ENCODE assay signal across 8 cellular contexts in the genomic region with DNA sequence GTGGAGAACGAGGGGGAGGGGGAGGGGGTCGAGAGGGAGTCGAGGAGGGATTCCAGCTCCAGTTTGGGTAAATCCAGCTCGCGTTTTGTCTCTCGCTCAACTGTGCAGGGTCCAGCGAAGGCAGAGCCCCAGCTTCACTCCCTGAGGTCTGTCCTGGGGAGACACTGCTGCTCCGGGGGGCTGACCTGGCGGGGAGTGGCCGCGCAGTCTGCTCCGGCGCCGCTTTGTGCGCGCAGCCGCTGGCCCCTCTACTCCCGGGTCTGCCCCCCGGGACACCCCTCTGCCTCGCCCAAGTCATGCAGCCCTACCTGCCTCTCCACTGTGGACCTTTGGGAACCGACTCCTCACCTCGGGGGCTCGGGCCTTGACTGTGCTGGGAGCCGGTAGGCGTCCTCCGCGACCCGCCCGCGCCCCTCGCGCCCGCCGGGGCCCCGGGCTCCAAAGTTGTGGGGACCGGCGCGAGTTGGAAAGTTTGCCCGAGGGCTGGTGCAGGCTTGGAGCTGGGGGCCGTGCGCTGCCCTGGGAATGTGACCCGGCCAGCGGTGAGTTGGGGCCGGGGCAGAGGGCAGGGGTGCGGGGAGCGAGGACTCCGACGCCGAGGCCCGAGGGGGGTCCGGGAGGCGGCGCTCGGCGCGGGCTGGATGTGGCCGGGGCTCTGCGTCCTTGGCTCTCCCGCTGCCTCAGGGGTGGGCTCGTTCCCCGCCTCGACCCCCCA. TPM values are rescaled to one million over a fixed set of nuclear protein-coding genes. Genes with fewer than 3 reads are reported as not detected.
DNase-seq lines count a peak whose midpoint lies in the region; ATAC-seq and TF ChIP-seq lines count a peak whose summit lies in the region.

TSS of gene TET1 (plus strand) at position 137 of the 715 bp plus-strand sequence. CDS start 12,002 bp downstream, outside the sequence.

- ATAC-seq in SK-N-SH treated with all-trans-retinoic acid at 6 μM for 48 hours, result peak; percentile 80
- ATAC-seq in HG03135 (IDR thresholded peaks at IDR 0.05; ENCODE audit: unreplicated experiment), result no peak

- WGBS in lower leg skin, 2 donors, result 0 to 1% methylated on average over 39 to 55 of the region's 62 CpGs

- H3K9me3 ChIP-seq in stomach smooth muscle (ENCODE audit: control insufficient read depth in 2 of 2, low read length in 2 of 2), result no peaks in the 10 kb centered on the region

- H3K27ac ChIP-seq in dorsolateral prefrontal cortex, result peak within 1 kb of the TSS in 5 of 59 donors; percentile 21 to 73 (median 56)
- no peak within 1 kb of the TSS for H3K27ac ChIP-seq in stomach smooth muscle (ENCODE audit: low read length)

- intact Hi-C loops in dorsolateral prefrontal cortex (cut with DNase I) (loop anchor here in 1 of 2 donors (5.0 kb wide), 1 partner anchor 42 kb away; no protein-coding TSS in a partner anchor), lower leg skin (cut with DNase I; ENCODE audit: low total_unique reads) (no loop called here)

- peaks cover 17% of the 10 kb centered on the region for H3K4me1 ChIP-seq in stomach smooth muscle (ENCODE audit: control insufficient read depth, insufficient read depth, low read length)

- TF ChIP-seq POLR2A in lower leg skin (IDR thresholded peaks at IDR 0.05), result no peak

- TF ChIP-seq CTCF in dorsolateral prefrontal cortex (IDR thresholded peaks at IDR 0.05 in 54 of 56, conservative IDR thresholded peaks at IDR 0.05 in 2 of 56; ENCODE audit: low read depth in 1 of 56, partially characterized antibody in 56 of 56) (no peak), lower leg skin (IDR thresholded peaks at IDR 0.05) (no peak)

- H3K27me3 ChIP-seq in dorsolateral prefrontal cortex, result peaks cover 0 to 22% (median 4%) of the 10 kb centered on the region in 45 donors
- peaks cover 6% of the 10 kb centered on the region in 2 donors for H3K27me3 ChIP-seq in stomach smooth muscle (ENCODE audit: control insufficient read depth in 1 of 2, insufficient read depth in 2 of 2, low read length in 2 of 2)

- H3K36me3 ChIP-seq in stomach smooth muscle (ENCODE audit: control insufficient read depth in 2 of 2, insufficient read depth in 2 of 2, low read length in 2 of 2), result no peaks in the 10 kb centered on the region

- DNase-seq in DMS79 (lab: John Stamatoyannopoulos, UW) (peak; percentile 11), HuH-7.5 (ENCODE audit: low spot score) (peak; percentile 69), dorsolateral prefrontal cortex (peak in 4 of 10 donors; percentile 14 to 54 (median 28)), lower leg skin (ENCODE audit: low spot score in 2 of 2) (peak; percentile 23 to 92), T1000 (lab: John Stamatoyannopoulos, UW) (no peak)

- peak within 1 kb of the TSS; percentile 39 to 85 (median 71) for H3K4me3 ChIP-seq in dorsolateral prefrontal cortex
- peak within 1 kb of the TSS; percentile 87 for H3K4me3 ChIP-seq in lower leg skin (ENCODE audit: low read depth, poor library complexity, severe bottlenecking)
- H3K4me3 ChIP-seq in stomach smooth muscle (ENCODE audit: low read length in 2 of 2), result peak within 1 kb of the TSS; percentile 75 to 79

- peak within 1 kb of the TSS; percentile 21 to 51 for H3K9ac ChIP-seq in stomach smooth muscle (ENCODE audit: low read length in 2 of 2)

TF ChIP-seq in SK-N-SH treated with all-trans-retinoic acid at 6 μM for 48 hours, 23 proteins besides CTCF, POLR2A, EP300 and RAD21:
- TF ChIP-seq TSHZ2 (CRISPR knock-in tag; IDR thresholded peaks at IDR 0.05) (0 out of 2 replicates have a peak, but pooled peaks have one; percentile 11), SNAI2 (CRISPR knock-in tag; IDR thresholded peaks at IDR 0.05) (no peak), CSDC2 (CRISPR knock-in tag; IDR thresholded peaks at IDR 0.05) (no peak), GLIS3 (CRISPR knock-in tag; IDR thresholded peaks at IDR 0.05) (no peak), BACH2 (CRISPR knock-in tag; IDR thresholded peaks at IDR 0.05; ENCODE audit: borderline replicate concordance) (no peak)
- TF ChIP-seq, protein P1, sequence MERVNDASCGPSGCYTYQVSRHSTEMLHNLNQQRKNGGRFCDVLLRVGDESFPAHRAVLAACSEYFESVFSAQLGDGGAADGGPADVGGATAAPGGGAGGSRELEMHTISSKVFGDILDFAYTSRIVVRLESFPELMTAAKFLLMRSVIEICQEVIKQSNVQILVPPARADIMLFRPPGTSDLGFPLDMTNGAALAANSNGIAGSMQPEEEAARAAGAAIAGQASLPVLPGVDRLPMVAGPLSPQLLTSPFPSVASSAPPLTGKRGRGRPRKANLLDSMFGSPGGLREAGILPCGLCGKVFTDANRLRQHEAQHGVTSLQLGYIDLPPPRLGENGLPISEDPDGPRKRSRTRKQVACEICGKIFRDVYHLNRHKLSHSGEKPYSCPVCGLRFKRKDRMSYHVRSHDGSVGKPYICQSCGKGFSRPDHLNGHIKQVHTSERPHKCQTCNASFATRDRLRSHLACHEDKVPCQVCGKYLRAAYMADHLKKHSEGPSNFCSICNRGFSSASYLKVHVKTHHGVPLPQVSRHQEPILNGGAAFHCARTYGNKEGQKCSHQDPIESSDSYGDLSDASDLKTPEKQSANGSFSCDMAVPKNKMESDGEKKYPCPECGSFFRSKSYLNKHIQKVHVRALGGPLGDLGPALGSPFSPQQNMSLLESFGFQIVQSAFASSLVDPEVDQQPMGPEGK (CRISPR knock-in tag; IDR thresholded peaks at IDR 0.05; ENCODE audit: borderline replicate concordance), result peak; percentile 74; the same call in 1 of the 2 replicates

RNA-seq across cellular contexts. Expression of gene TET1, which starts in this region (rescaled TPM):
- total RNA-seq in dorsolateral prefrontal cortex, result 1 to 10 TPM; 4.6 to 9.9 (median 7.4) TPM
- 1 to 10 TPM; 1.1 to 3.8 (median 1.9) TPM for total RNA-seq in lower leg skin
